1 cellular context compared by ENCODE assay signal in genomic region chr1:111192074-111192473, GRCh38.
TF ChIP-seq lines count a peak whose summit lies in the region.

No MANE protein-coding gene starts in this region.

TF ChIP-seq in SK-N-SH treated with all-trans-retinoic acid at 6 μM for 48 hours, 23 proteins besides CTCF, POLR2A, EP300 and RAD21 (continued from another document):
- TF ChIP-seq, protein P1, sequence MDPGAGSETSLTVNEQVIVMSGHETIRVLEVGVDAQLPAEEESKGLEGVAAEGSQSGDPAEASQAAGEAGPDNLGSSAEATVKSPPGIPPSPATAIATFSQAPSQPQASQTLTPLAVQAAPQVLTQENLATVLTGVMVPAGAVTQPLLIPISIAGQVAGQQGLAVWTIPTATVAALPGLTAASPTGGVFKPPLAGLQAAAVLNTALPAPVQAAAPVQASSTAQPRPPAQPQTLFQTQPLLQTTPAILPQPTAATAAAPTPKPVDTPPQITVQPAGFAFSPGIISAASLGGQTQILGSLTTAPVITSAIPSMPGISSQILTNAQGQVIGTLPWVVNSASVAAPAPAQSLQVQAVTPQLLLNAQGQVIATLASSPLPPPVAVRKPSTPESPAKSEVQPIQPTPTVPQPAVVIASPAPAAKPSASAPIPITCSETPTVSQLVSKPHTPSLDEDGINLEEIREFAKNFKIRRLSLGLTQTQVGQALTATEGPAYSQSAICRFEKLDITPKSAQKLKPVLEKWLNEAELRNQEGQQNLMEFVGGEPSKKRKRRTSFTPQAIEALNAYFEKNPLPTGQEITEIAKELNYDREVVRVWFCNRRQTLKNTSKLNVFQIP (CRISPR knock-in tag; IDR thresholded peaks at IDR 0.05; ENCODE audit: borderline replicate concordance, low read depth): no peak
- TF ChIP-seq CSRNP3 (CRISPR knock-in tag; IDR thresholded peaks at IDR 0.05) (no peak), PPARA (CRISPR knock-in tag; IDR thresholded peaks at IDR 0.05; ENCODE audit: borderline replicate concordance) (no peak), TCF4 (CRISPR knock-in tag; IDR thresholded peaks at IDR 0.05; ENCODE audit: borderline replicate concordance) (no peak)
- TF ChIP-seq, protein P2, sequence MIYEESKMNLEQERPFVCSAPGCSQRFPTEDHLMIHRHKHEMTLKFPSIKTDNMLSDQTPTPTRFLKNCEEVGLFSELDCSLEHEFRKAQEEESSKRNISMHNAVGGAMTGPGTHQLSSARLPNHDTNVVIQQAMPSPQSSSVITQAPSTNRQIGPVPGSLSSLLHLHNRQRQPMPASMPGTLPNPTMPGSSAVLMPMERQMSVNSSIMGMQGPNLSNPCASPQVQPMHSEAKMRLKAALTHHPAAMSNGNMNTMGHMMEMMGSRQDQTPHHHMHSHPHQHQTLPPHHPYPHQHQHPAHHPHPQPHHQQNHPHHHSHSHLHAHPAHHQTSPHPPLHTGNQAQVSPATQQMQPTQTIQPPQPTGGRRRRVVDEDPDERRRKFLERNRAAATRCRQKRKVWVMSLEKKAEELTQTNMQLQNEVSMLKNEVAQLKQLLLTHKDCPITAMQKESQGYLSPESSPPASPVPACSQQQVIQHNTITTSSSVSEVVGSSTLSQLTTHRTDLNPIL (CRISPR knock-in tag; IDR thresholded peaks at IDR 0.05; ENCODE audit: low read depth): no peak
